In genomic region chr7:147171013-147171391, GRCh38 we compare ENCODE assay signal across 27 cellular contexts.
"Had no signal": no experiment of that assay in that cellular context is flagged by ENCODE, and none has a peak within 500 bp of the region (broad histone marks: within the 10 kb centered on the region; RNA-seq: fewer than 3 reads in every experiment).

No MANE protein-coding gene starts in this region.

- FAIRE-seq: endometrium, small intestine, urothelium cell line had no signal

- H3K9me3 ChIP-seq: lower lobe of right lung, ovary, right lobe of liver, thoracic aorta, tibial nerve, upper lobe of left lung had no signal

- H3K36me3 ChIP-seq: esophagus squamous epithelium, lower lobe of right lung, ovary, right lobe of liver, thoracic aorta, tibial nerve, upper lobe of left lung had no signal

- DNase-seq: dermis blood vessel endothelial cell; effector memory CD4-positive, alpha-beta T cell; erythroblast; esophagus squamous epithelium; foreskin melanocyte; hypothalamus; immature natural killer cell; islet precursor cell; left ventricle myocardium superior; lower lobe of right lung; natural killer cell; nucleus accumbens; ovary; right lobe of liver; small intestine; stimulated activated CD4-positive, alpha-beta T cell treated with anti-CD3 and anti-CD28 coated beads, Interleukin-15, amount 100 ng/mL, for 24 hours; stimulated activated CD4-positive, alpha-beta T cell treated with anti-CD3 and anti-CD28 coated beads, Interleukin-2, amount 100 ng/mL, for 48 hours; stimulated activated naive B cell treated with anti-CD40 and anti-IgM and Interleukin-4, amounts not matched to agents 10 μg/mL and 1 μg/mL and 100 μg/mL, for 72 hours had no signal

- H3K27me3 Mint-ChIP-seq: memory B cell; stimulated activated naive B cell treated with anti-CD40 and anti-IgM and Interleukin-4, amounts not matched to agents 10 μg/mL and 1 μg/mL and 100 μg/mL, for 72 hours; stimulated activated naive CD8-positive, alpha-beta T cell treated with anti-CD3 and anti-CD28 coated beads, Interleukin-15, Interleukin-2, amounts not matched to agents 100 ng/mL and 50 ng/mL, for 24 hours had no signal

- H3K4me3 ChIP-seq: coronary artery, esophagus squamous epithelium, lower lobe of right lung, ovary, right lobe of liver, thoracic aorta, tibial nerve, upper lobe of left lung had no signal

- H3K4me1 Mint-ChIP-seq: immature natural killer cell; memory B cell; natural killer cell; neural crest cell; stimulated activated naive B cell treated with anti-CD40 and anti-IgM and Interleukin-4, amounts not matched to agents 10 μg/mL and 1 μg/mL and 100 μg/mL, for 72 hours had no signal

- H3K4me3 Mint-ChIP-seq: immature natural killer cell; memory B cell; natural killer cell; neural crest cell; stimulated activated naive B cell treated with anti-CD40 and anti-IgM and Interleukin-4, amounts not matched to agents 10 μg/mL and 1 μg/mL and 100 μg/mL, for 72 hours; stimulated activated naive CD8-positive, alpha-beta T cell treated with anti-CD3 and anti-CD28 coated beads, Interleukin-15, Interleukin-2, amounts not matched to agents 100 ng/mL and 50 ng/mL, for 24 hours had no signal

- H3K4me1 ChIP-seq: esophagus squamous epithelium, lower lobe of right lung, right lobe of liver, tibial nerve, upper lobe of left lung had no signal

- ATAC-seq: left ventricle myocardium superior; stimulated activated naive B cell treated with anti-CD40 and anti-IgM and Interleukin-4, amounts not matched to agents 10 μg/mL and 1 μg/mL and 100 μg/mL, for 72 hours had no signal

- H3K27me3 ChIP-seq: esophagus squamous epithelium, ovary, right lobe of liver, tibial nerve, upper lobe of left lung had no signal

- H3K36me3 Mint-ChIP-seq: immature natural killer cell; memory B cell; natural killer cell; stimulated activated naive B cell treated with anti-CD40 and anti-IgM and Interleukin-4, amounts not matched to agents 10 μg/mL and 1 μg/mL and 100 μg/mL, for 72 hours had no signal

- H3K27ac ChIP-seq: coronary artery, esophagus squamous epithelium, lower lobe of right lung, ovary, right lobe of liver, thoracic aorta, tibial nerve, upper lobe of left lung had no signal

- H3K27ac Mint-ChIP-seq: immature natural killer cell; memory B cell; natural killer cell; stimulated activated naive B cell treated with anti-CD40 and anti-IgM and Interleukin-4, amounts not matched to agents 10 μg/mL and 1 μg/mL and 100 μg/mL, for 72 hours; stimulated activated naive CD8-positive, alpha-beta T cell treated with anti-CD3 and anti-CD28 coated beads, Interleukin-15, Interleukin-2, amounts not matched to agents 100 ng/mL and 50 ng/mL, for 24 hours had no signal
